Comparison of ENCODE assay signal across 18 cellular contexts in the genomic region with DNA sequence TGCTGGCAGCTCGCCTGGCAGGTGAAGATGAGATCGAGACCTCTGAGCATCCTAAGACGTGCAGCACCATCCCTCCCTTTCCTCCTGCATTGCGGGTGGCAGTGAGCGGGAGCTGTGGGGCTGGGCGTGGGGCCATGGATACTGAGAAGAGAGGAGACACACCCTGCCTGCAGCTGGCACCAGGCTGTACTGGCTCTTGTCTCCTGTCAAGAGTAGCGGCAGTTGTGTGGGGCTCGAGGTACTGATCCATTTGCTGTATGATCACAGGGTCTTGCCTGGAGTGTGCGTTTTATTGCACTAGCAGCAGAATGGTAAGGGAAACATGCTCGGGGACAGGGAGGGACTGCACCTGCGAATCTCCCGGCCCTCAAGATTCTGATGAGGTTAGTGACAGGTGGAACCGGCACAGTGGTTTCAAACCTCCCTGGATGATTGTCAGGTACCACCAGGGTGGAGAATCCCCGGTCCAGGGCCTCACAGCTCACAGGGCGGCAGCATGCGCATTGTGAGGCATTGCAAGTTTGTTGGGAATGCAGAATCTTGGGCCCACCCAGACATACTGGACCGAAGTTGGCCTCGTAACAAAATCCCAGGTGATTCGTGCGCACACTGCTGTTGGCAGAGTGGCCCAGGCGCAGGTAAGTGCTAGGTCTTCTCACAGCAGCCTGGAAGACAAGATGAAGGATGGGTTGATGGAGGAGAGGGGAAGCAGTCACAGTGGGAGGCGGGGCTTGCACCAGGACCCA. TPM values are rescaled to one million over a fixed set of nuclear protein-coding genes. Genes with fewer than 3 reads are reported as not detected.
"Had no signal": no experiment of that assay in that cellular context is flagged by ENCODE, and none has a peak within 500 bp of the region (broad histone marks: within the 10 kb centered on the region; RNA-seq: fewer than 3 reads in every experiment).

No MANE protein-coding gene starts in this region.

- DNase-seq: activated CD4-positive, alpha-beta memory T cell treated with anti-CD3 and anti-CD28 coated beads, Interleukin-2, amount 10 ng/mL, durations not matched to agents 7 days and 5 days; activated CD8-positive, alpha-beta memory T cell treated with anti-CD3 and anti-CD28 coated beads, Interleukin-2, amount 50 U/mL, for 4 hours; activated gamma-delta T cell treated with Interleukin-2 at 50 U/mL for 16 hours; activated naive CD8-positive, alpha-beta T cell treated with anti-CD3 and anti-CD28 coated beads for 36 hours; activated T-cell treated with anti-CD3 and anti-CD28 coated beads, Interleukin-2, amount 50 U/mL, for 72 hours; foreskin melanocyte; hippocampal formation; immature natural killer cell; mesenchymal stem cell; pancreas; spleen; stimulated activated CD4-positive, alpha-beta T cell treated with anti-CD3 and anti-CD28 coated beads, Interleukin-1b, Interleukin-23, amount 100 ng/mL, for 48 hours; stimulated activated naive B cell treated with anti-CD40 and anti-IgM and Interleukin-4, amounts not matched to agents 10 μg/mL and 1 μg/mL and 100 μg/mL, for 72 hours; T-cell had no signal

- H3K36me3 ChIP-seq: neural progenitor cell, pancreas, suprapubic skin had no signal

- H3K4me1 Mint-ChIP-seq: activated CD4-positive, alpha-beta memory T cell treated with anti-CD3 and anti-CD28 coated beads, Interleukin-2, amount 10 ng/mL, durations not matched to agents 7 days and 5 days; activated naive CD8-positive, alpha-beta T cell treated with anti-CD3 and anti-CD28 coated beads for 36 hours; immature natural killer cell; T-cell had no signal

- H3K9me3 ChIP-seq: pancreas, spleen, suprapubic skin had no signal

- H3K27ac ChIP-seq: neural progenitor cell, pancreas, SK-N-MC, spleen, suprapubic skin, VCaP had no signal

- H3K27me3 Mint-ChIP-seq: activated naive CD8-positive, alpha-beta T cell treated with anti-CD3 and anti-CD28 coated beads for 36 hours had no signal

- H3K27me3 ChIP-seq: neural progenitor cell, pancreas, suprapubic skin had no signal

- H3K27ac Mint-ChIP-seq: activated CD4-positive, alpha-beta memory T cell treated with anti-CD3 and anti-CD28 coated beads, Interleukin-2, amount 10 ng/mL, durations not matched to agents 7 days and 5 days; activated naive CD8-positive, alpha-beta T cell treated with anti-CD3 and anti-CD28 coated beads for 36 hours; activated T-cell treated with anti-CD3 and anti-CD28 coated beads, Interleukin-2, amount 50 U/mL, for 72 hours; immature natural killer cell; stimulated activated naive B cell treated with anti-CD40 and anti-IgM and Interleukin-4, amounts not matched to agents 10 μg/mL and 1 μg/mL and 100 μg/mL, for 72 hours; T-cell had no signal

- H3K36me3 Mint-ChIP-seq: activated naive CD8-positive, alpha-beta T cell treated with anti-CD3 and anti-CD28 coated beads for 36 hours; immature natural killer cell; stimulated activated naive B cell treated with anti-CD40 and anti-IgM and Interleukin-4, amounts not matched to agents 10 μg/mL and 1 μg/mL and 100 μg/mL, for 72 hours; T-cell had no signal

- H3K9me3 Mint-ChIP-seq: activated CD4-positive, alpha-beta memory T cell treated with anti-CD3 and anti-CD28 coated beads, Interleukin-2, amount 10 ng/mL, durations not matched to agents 7 days and 5 days; activated naive CD8-positive, alpha-beta T cell treated with anti-CD3 and anti-CD28 coated beads for 36 hours; activated T-cell treated with anti-CD3 and anti-CD28 coated beads, Interleukin-2, amount 50 U/mL, for 72 hours; immature natural killer cell; neural progenitor cell; stimulated activated naive B cell treated with anti-CD40 and anti-IgM and Interleukin-4, amounts not matched to agents 10 μg/mL and 1 μg/mL and 100 μg/mL, for 72 hours; T-cell had no signal

- H3K4me3 ChIP-seq: neural progenitor cell, pancreas, SK-N-MC, spleen, suprapubic skin had no signal

- ATAC-seq: activated T-cell treated with anti-CD3 and anti-CD28 coated beads, Interleukin-2, amount 50 U/mL, for 72 hours; pancreas; stimulated activated naive B cell treated with anti-CD40 and anti-IgM and Interleukin-4, amounts not matched to agents 10 μg/mL and 1 μg/mL and 100 μg/mL, for 72 hours; T-cell had no signal

- H3K4me3 Mint-ChIP-seq: activated CD4-positive, alpha-beta memory T cell treated with anti-CD3 and anti-CD28 coated beads, Interleukin-2, amount 10 ng/mL, durations not matched to agents 7 days and 5 days; activated naive CD8-positive, alpha-beta T cell treated with anti-CD3 and anti-CD28 coated beads for 36 hours; activated T-cell treated with anti-CD3 and anti-CD28 coated beads, Interleukin-2, amount 50 U/mL, for 72 hours; immature natural killer cell; neural progenitor cell; stimulated activated naive B cell treated with anti-CD40 and anti-IgM and Interleukin-4, amounts not matched to agents 10 μg/mL and 1 μg/mL and 100 μg/mL, for 72 hours; T-cell had no signal

RNA-seq across cellular contexts. Expression of gene SYNM, which starts 14.1 kb away (rescaled TPM):
- polyA plus RNA-seq: immature natural killer cell had no signal
